ENCODE assay signal across 1 cellular context in genomic region chr1:172627702-172628101, GRCh38.
TF ChIP-seq lines count a peak whose summit lies in the region.

No MANE protein-coding gene starts in this region.

TF ChIP-seq in GM12878, 131 proteins besides CTCF, POLR2A, EP300 and RAD21:
- no peak for TF ChIP-seq SMARCA5 (IDR thresholded peaks at IDR 0.05)
- TF ChIP-seq POLR2AphosphoS2 (IDR thresholded peaks at IDR 0.05; ENCODE audit: low read depth, low read length), result no peak
- TF ChIP-seq SPI1 (IDR thresholded peaks at IDR 0.05; ENCODE audit: borderline replicate concordance, insufficient read depth, low read depth, low read length), result no peak
- no peak for TF ChIP-seq SUZ12 (IDR thresholded peaks at IDR 0.05; ENCODE audit: unreplicated experiment)
- no peak for TF ChIP-seq JUND (IDR thresholded peaks at IDR 0.05; ENCODE audit: low read depth, low read length)
- no peak for TF ChIP-seq PKNOX1 (IDR thresholded peaks at IDR 0.05)
- TF ChIP-seq ZNF384 (IDR thresholded peaks at IDR 0.05; ENCODE audit: borderline replicate concordance, low read depth, low read length), result no peak
- no peak for TF ChIP-seq CBX3 (IDR thresholded peaks at IDR 0.05; ENCODE audit: borderline replicate concordance, low read depth)
- peak; percentile 89; the same call in 1 of the 2 replicates for TF ChIP-seq TCF7 (IDR thresholded peaks at IDR 0.05; ENCODE audit: borderline replicate concordance)
- peak; percentile 20; the same call in 1 of the 2 replicates for TF ChIP-seq ATF2 (IDR thresholded peaks at IDR 0.05; ENCODE audit: low read length)
- no peak for TF ChIP-seq MAX (IDR thresholded peaks at IDR 0.05; ENCODE audit: low read depth, low read length)
- TF ChIP-seq NFIC (IDR thresholded peaks at IDR 0.05; ENCODE audit: low read depth, low read length), result 0 out of 2 replicates have a peak, but pooled peaks have one; percentile 43
- TF ChIP-seq NR2C2 (IDR thresholded peaks at IDR 0.05; ENCODE audit: borderline replicate concordance, control insufficient read depth, insufficient read length, low read depth), result no peak
- no peak for TF ChIP-seq ZBED1 (IDR thresholded peaks at IDR 0.05; ENCODE audit: borderline replicate concordance)
- TF ChIP-seq ETV6 (conservative IDR thresholded peaks at IDR 0.05 in 1 of 2, IDR thresholded peaks at IDR 0.05 in 1 of 2; ENCODE audit: borderline replicate concordance in 1 of 2, low read depth in 1 of 2), result 0 out of 4 replicates have a peak, but pooled peaks of 1 of the 2 experiments have one; percentile 27
- TF ChIP-seq KLF5 (IDR thresholded peaks at IDR 0.05; ENCODE audit: partially characterized antibody), result no peak
- 0 out of 2 replicates have a peak, but pooled peaks have one; percentile 26 for TF ChIP-seq JUNB (IDR thresholded peaks at IDR 0.05)
- no peak for TF ChIP-seq RFX5 (IDR thresholded peaks at IDR 0.05; ENCODE audit: low read depth, low read length)
- no peak for TF ChIP-seq HDAC6 (IDR thresholded peaks at IDR 0.05; ENCODE audit: unreplicated experiment)
- TF ChIP-seq BCLAF1 (IDR thresholded peaks at IDR 0.05), result no peak
- no peak for TF ChIP-seq E2F8 (IDR thresholded peaks at IDR 0.05; ENCODE audit: low read depth, partially characterized antibody)
- TF ChIP-seq RUNX3 (IDR thresholded peaks at IDR 0.05; ENCODE audit: low read length), result peak; percentile 80
